In the genomic region with DNA sequence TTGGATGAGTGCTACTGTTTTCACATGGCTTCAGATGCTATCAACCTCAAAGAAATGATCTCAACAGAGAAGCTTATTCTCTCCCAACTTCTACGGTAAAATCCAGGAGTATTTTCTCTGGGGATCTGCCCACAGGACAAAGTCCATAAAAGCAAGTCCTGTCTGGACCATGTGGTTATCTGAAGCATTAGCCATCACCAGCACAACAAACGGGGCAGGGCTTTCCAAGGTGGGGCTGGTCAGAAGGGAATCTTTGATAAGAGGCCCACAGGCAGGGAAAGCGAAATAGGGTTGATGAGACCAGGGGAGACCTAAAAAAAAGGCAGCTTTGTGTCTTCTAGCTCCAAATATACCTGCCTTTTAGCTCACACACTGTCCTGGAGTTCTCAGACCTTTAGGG, we compare ENCODE assay signal across 30 cellular contexts. TPM values are rescaled to one million over a fixed set of nuclear protein-coding genes. Genes with fewer than 3 reads are reported as not detected.
"Had no signal": no experiment of that assay in that cellular context is flagged by ENCODE, and none has a peak within 500 bp of the region (broad histone marks: within the 10 kb centered on the region; RNA-seq: fewer than 3 reads in every experiment).

No MANE protein-coding gene starts in this region.

- H3K4me3 ChIP-seq: SJCRH30, SK-N-MC had no signal

- H3K4me1 ChIP-seq: SJCRH30 had no signal

- H3K9me3 ChIP-seq: SJCRH30 had no signal

- H3K27ac ChIP-seq: brain microvascular endothelial cell, SJCRH30, WERI-Rb-1 had no signal

- H3K36me3 ChIP-seq: brain microvascular endothelial cell, SJCRH30, WERI-Rb-1 had no signal

- DNase-seq: activated CD4-positive, alpha-beta memory T cell treated with anti-CD3 and anti-CD28 coated beads for 36 hours; activated CD4-positive, alpha-beta T cell treated with anti-CD3 and anti-CD28 coated beads, Interleukin-2, amount 10 ng/mL, durations not matched to agents 7 days and 5 days; activated CD4-positive, CD25-positive, alpha-beta regulatory T cell; activated CD8-positive, alpha-beta memory T cell treated with anti-CD3 and anti-CD28 coated beads, Interleukin-2, amount 50 U/mL, for 4 hours; activated effector memory CD4-positive, alpha-beta T cell treated with Interleukin-2 at 50 U/mL for 16 hours; activated naive CD4-positive, alpha-beta T cell treated with anti-CD3 and anti-CD28 coated beads, Interleukin-2, amount 10 ng/mL, durations not matched to agents 7 days and 5 days; activated naive CD8-positive, alpha-beta T cell treated with anti-CD3 and anti-CD28 coated beads, Interleukin-2, amount 50 U/mL, for 24 hours; activated T-cell treated with anti-CD3 and anti-CD28 coated beads for 4 hours; activated T-cell treated with anti-CD3 and anti-CD28 coated beads, Interleukin-2, amount 50 U/mL, for 4 hours; aorta; brain microvascular endothelial cell; Karpas-422; KBM-7; NCI-H1105; NCI-H1417 treated with DMSO at 0.1 percent for 48 hours; NCI-H187 treated with DMSO at 0.1 percent for 48 hours; NCI-H2081 treated with DMSO at 0.1 percent for 48 hours; NCI-H345; NCI-H524 treated with DMSO at 0.1 percent for 48 hours; SHP77; SJCRH30; T-helper 2 cell; T-helper 9 cell; WERI-Rb-1 had no signal

- H3K27me3 ChIP-seq: brain microvascular endothelial cell, SJCRH30 had no signal

RNA-seq across cellular contexts. Expression of a gene that starts 38.7 kb away (rescaled TPM):
- total RNA-seq: activated CD4-positive, alpha-beta memory T cell treated with anti-CD3 and anti-CD28 coated beads for 36 hours; activated CD4-positive, alpha-beta T cell treated with anti-CD3 and anti-CD28 coated beads, Interleukin-2, amount 10 ng/mL, durations not matched to agents 7 days and 5 days; activated T-cell treated with anti-CD3 and anti-CD28 coated beads, Interleukin-2, amount 50 U/mL, for 4 hours; activated T-helper 1 cell treated with anti-CD3 and anti-CD28 coated beads, Interleukin-12 subunit alpha, Interleukin-12 subunit beta, Interleukin-2, Interleukin-4 antibody, amounts not matched to agents 30 ng/mL and 10 ng/mL and 1 ng/mL, durations not matched to agents 14 hours and 24 hours and 36 hours; aorta; chondrocyte; MCF 10A; NCI-H460; RPMI7951 had no signal
- polyA plus RNA-seq: aorta had no signal
